In the genomic region with DNA sequence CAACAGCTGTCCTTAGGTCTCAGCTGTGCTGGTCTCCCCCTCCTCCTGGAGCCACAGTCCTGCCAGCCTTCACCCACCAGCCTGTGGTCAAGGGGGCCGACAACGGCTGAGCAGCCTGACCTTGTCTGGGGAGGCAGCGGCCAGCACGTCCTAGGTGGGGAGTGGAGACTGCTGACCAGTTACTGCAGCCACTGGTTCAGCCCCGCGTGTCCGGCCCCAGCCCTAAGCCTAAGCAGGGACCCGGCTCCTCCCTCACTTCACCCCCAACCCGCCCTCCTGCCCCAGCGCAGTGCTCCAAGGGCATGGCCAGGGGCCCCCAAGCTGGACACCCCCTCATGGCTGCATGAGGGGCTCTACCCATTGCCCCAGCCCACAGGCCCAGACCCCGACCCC, we compare ENCODE assay signal across 12 cellular contexts.
DNase-seq lines count a peak whose midpoint lies in the region; ATAC-seq and TF ChIP-seq lines count a peak whose summit lies in the region.
"Had no signal": no experiment of that assay in that cellular context is flagged by ENCODE, and none has a peak within 500 bp of the region (broad histone marks: within the 10 kb centered on the region; RNA-seq: fewer than 3 reads in every experiment).

No MANE protein-coding gene starts in this region.

- in situ Hi-C loops in G401 (cut with HindIII; ENCODE audit: low sequenced_read_pairs) = no loop called here

- DNase-seq in G401 (ENCODE audit: low spot score) (peak; percentile 51), adipocyte (ENCODE audit: low read depth) (no peak), lower lobe of right lung (no peak), retina (no peak), GM10248 (ENCODE audit: extremely low spot score) (no peak)
- DNase-seq in stimulated activated naive CD4-positive, alpha-beta T cell (lab: John Stamatoyannopoulos, UW) = no peak
- DNase-seq: activated CD4-positive, CD25-positive, alpha-beta regulatory T cell treated with anti-CD3 and anti-CD28 coated beads, Interleukin-2, amount 50 U/mL, for 72 hours; activated gamma-delta T cell; NCI-H2227 treated with DMSO at 0.1 percent for 48 hours had no signal

- intact Hi-C loops in lower lobe of right lung (cut with DNase I) = no loop called here

- H3K9me3 ChIP-seq in adipocyte (ENCODE audit: control insufficient read depth, low read length) (no peaks in the 10 kb centered on the region), lower lobe of right lung (no peaks in the 10 kb centered on the region)
- H3K9me3 ChIP-seq: Caco-2 had no signal

- no peaks in the 10 kb centered on the region for H3K27me3 Mint-ChIP-seq in stimulated activated naive CD8-positive, alpha-beta T cell treated with anti-CD3 and anti-CD28 coated beads, Interleukin-15, Interleukin-2, amounts not matched to agents 100 ng/mL and 50 ng/mL, for 24 hours

- H3K27ac Mint-ChIP-seq in stimulated activated naive CD8-positive, alpha-beta T cell treated with anti-CD3 and anti-CD28 coated beads, Interleukin-15, Interleukin-2, amounts not matched to agents 100 ng/mL and 50 ng/mL, for 24 hours = peak overlapping the region; percentile 8

- CTCF ChIA-PET in GM10248 (lab: Yijun Ruan, JAX) = interaction anchor here (1.0 to 1.9 kb wide), 8 partner anchors 8 to 268 kb away, joined by 3 to 6 read pairs (median 4); a partner anchor contains a TSS

- ATAC-seq in lower lobe of right lung = no peak
- ATAC-seq in activated CD4-positive, CD25-positive, alpha-beta regulatory T cell treated with anti-CD3 and anti-CD28 coated beads, Interleukin-2, amount 50 U/mL, for 24 hours = no peak

- H3K4me1 Mint-ChIP-seq in stimulated activated naive CD8-positive, alpha-beta T cell treated with anti-CD3 and anti-CD28 coated beads, Interleukin-15, Interleukin-2, amounts not matched to agents 100 ng/mL and 50 ng/mL, for 24 hours (ENCODE audit: low read depth) = peaks cover 10% of the 10 kb centered on the region

- H3K4me3 ChIP-seq in adipocyte (ENCODE audit: low read length) (no peak overlapping the region), lower lobe of right lung (no peak overlapping the region)

- no peak for TF ChIP-seq CTCF in lower lobe of right lung (IDR thresholded peaks at IDR 0.05)
- TF ChIP-seq CTCF in GM10248 (IDR thresholded peaks at IDR 0.05; ENCODE audit: control extremely low read depth, extremely low read depth, low read depth, missing control alignments) = no peak

- POLR2A ChIA-PET in GM10248 (lab: Yijun Ruan, JAX) = interaction anchor here (0.6 kb wide), 2 partner anchors 85 to 154 kb away, joined by 3 to 5 read pairs; no protein-coding TSS in a partner anchor

- peaks cover 17% of the 10 kb centered on the region for H3K36me3 Mint-ChIP-seq in stimulated activated naive CD8-positive, alpha-beta T cell treated with anti-CD3 and anti-CD28 coated beads, Interleukin-15, Interleukin-2, amounts not matched to agents 100 ng/mL and 50 ng/mL, for 24 hours (ENCODE audit: low read depth)

- H3K36me3 ChIP-seq in adipocyte (ENCODE audit: control insufficient read depth, insufficient read depth, low read length, severe bottlenecking) (peaks cover 21% of the 10 kb centered on the region), lower lobe of right lung (peaks cover 22% of the 10 kb centered on the region)

- H3K9ac ChIP-seq in adipocyte (ENCODE audit: low read length) = peak overlapping the region; percentile 63

- no peaks in the 10 kb centered on the region for H3K27me3 ChIP-seq in adipocyte (replicated peaks; ENCODE audit: control insufficient read depth, insufficient read depth, low read length)
- H3K27me3 ChIP-seq in lower lobe of right lung (ENCODE audit: low read depth) = no peaks in the 10 kb centered on the region

- no peak overlapping the region for H3K4me3 Mint-ChIP-seq in stimulated activated naive CD8-positive, alpha-beta T cell treated with anti-CD3 and anti-CD28 coated beads, Interleukin-15, Interleukin-2, amounts not matched to agents 100 ng/mL and 50 ng/mL, for 24 hours

- H3K4me1 ChIP-seq in adipocyte (ENCODE audit: control insufficient read depth, insufficient read depth, low read length) (peaks cover 24% of the 10 kb centered on the region), lower lobe of right lung (peaks cover 61% of the 10 kb centered on the region)

- no peaks in the 10 kb centered on the region for H3K9me3 Mint-ChIP-seq in stimulated activated naive CD8-positive, alpha-beta T cell treated with anti-CD3 and anti-CD28 coated beads, Interleukin-15, Interleukin-2, amounts not matched to agents 100 ng/mL and 50 ng/mL, for 24 hours

- peak overlapping the region; percentile 92 for H3K27ac ChIP-seq in lower lobe of right lung
